In genomic region chr15:62440731-62441130, GRCh38 we compare ENCODE assay signal across 23 cellular contexts.
"Had no signal": no experiment of that assay in that cellular context is flagged by ENCODE, and none has a peak within 500 bp of the region (broad histone marks: within the 10 kb centered on the region; RNA-seq: fewer than 3 reads in every experiment).

No MANE protein-coding gene starts in this region.

- DNase-seq: activated CD4-positive, alpha-beta T cell treated with anti-CD3 and anti-CD28 coated beads, Interleukin-2, amount 50 U/mL, for 48 hours; activated CD8-positive, alpha-beta memory T cell treated with anti-CD3 and anti-CD28 coated beads, Interleukin-2, amount 10 ng/mL, durations not matched to agents 7 days and 5 days; activated naive CD4-positive, alpha-beta T cell; activated naive CD8-positive, alpha-beta T cell treated with anti-CD3 and anti-CD28 coated beads for 36 hours; amygdala; central memory CD4-positive, alpha-beta T cell; colonic mucosa; heart left ventricle; mucosa of descending colon; naive B cell; small intestine; stimulated activated CD4-positive, alpha-beta T cell treated with anti-CD3 and anti-CD28 coated beads, Interleukin-15, amount 100 ng/mL, for 24 hours; stimulated activated CD4-positive, alpha-beta T cell treated with anti-CD3 and anti-CD28 coated beads, Interleukin-2, amount 100 ng/mL, for 48 hours; SW 1271; T-helper 2 cell; thyroid gland had no signal

- H3K4me1 ChIP-seq: colonic mucosa had no signal

- H3K4me3 ChIP-seq: colonic mucosa, heart left ventricle, mucosa of descending colon, right atrium auricular region, thyroid gland had no signal

- H3K36me3 ChIP-seq: colonic mucosa, heart left ventricle, right atrium auricular region, thyroid gland had no signal

- ATAC-seq: activated CD8-positive, alpha-beta memory T cell treated with anti-CD3 and anti-CD28 coated beads, Interleukin-2, amount 10 ng/mL, durations not matched to agents 7 days and 5 days; activated T-helper 17 cell treated with anti-CD3 and anti-CD28 coated beads, Interleukin-2, amount 50 U/mL, for 72 hours; mucosa of descending colon had no signal

- H3K27me3 ChIP-seq: colonic mucosa, heart left ventricle, right atrium auricular region, thyroid gland had no signal

- H3K27me3 Mint-ChIP-seq: activated CD8-positive, alpha-beta memory T cell treated with anti-CD3 and anti-CD28 coated beads, Interleukin-2, amount 10 ng/mL, durations not matched to agents 7 days and 5 days; activated naive CD8-positive, alpha-beta T cell treated with anti-CD3 and anti-CD28 coated beads for 36 hours; brain; progenitor cell of endocrine pancreas; stimulated activated naive CD8-positive, alpha-beta T cell treated with anti-CD3 and anti-CD28 coated beads, Interleukin-15, Interleukin-2, amounts not matched to agents 100 ng/mL and 50 ng/mL, for 24 hours had no signal

- H3K9me3 Mint-ChIP-seq: activated naive CD8-positive, alpha-beta T cell treated with anti-CD3 and anti-CD28 coated beads for 36 hours; activated T-helper 17 cell treated with anti-CD3 and anti-CD28 coated beads, Interleukin-2, amount 50 U/mL, for 72 hours; brain; neural crest cell had no signal

- H3K9me3 ChIP-seq: colonic mucosa, heart left ventricle, mucosa of descending colon, right atrium auricular region, thyroid gland had no signal

- H3K27ac Mint-ChIP-seq: activated CD8-positive, alpha-beta memory T cell treated with anti-CD3 and anti-CD28 coated beads, Interleukin-2, amount 10 ng/mL, durations not matched to agents 7 days and 5 days; activated naive CD8-positive, alpha-beta T cell treated with anti-CD3 and anti-CD28 coated beads for 36 hours; activated T-helper 17 cell treated with anti-CD3 and anti-CD28 coated beads, Interleukin-2, amount 50 U/mL, for 72 hours; brain; memory B cell; naive B cell; progenitor cell of endocrine pancreas; stimulated activated naive CD8-positive, alpha-beta T cell treated with anti-CD3 and anti-CD28 coated beads, Interleukin-15, Interleukin-2, amounts not matched to agents 100 ng/mL and 50 ng/mL, for 24 hours had no signal

- H3K4me1 Mint-ChIP-seq: activated CD8-positive, alpha-beta memory T cell treated with anti-CD3 and anti-CD28 coated beads, Interleukin-2, amount 10 ng/mL, durations not matched to agents 7 days and 5 days; activated naive CD8-positive, alpha-beta T cell treated with anti-CD3 and anti-CD28 coated beads for 36 hours; activated T-helper 17 cell treated with anti-CD3 and anti-CD28 coated beads, Interleukin-2, amount 50 U/mL, for 72 hours; memory B cell; naive B cell had no signal

- H3K4me3 Mint-ChIP-seq: activated CD8-positive, alpha-beta memory T cell treated with anti-CD3 and anti-CD28 coated beads, Interleukin-2, amount 10 ng/mL, durations not matched to agents 7 days and 5 days; activated naive CD8-positive, alpha-beta T cell treated with anti-CD3 and anti-CD28 coated beads for 36 hours; activated T-helper 17 cell treated with anti-CD3 and anti-CD28 coated beads, Interleukin-2, amount 50 U/mL, for 72 hours; brain; memory B cell; naive B cell; neural crest cell; stimulated activated naive CD8-positive, alpha-beta T cell treated with anti-CD3 and anti-CD28 coated beads, Interleukin-15, Interleukin-2, amounts not matched to agents 100 ng/mL and 50 ng/mL, for 24 hours had no signal

- H3K27ac ChIP-seq: colonic mucosa, right atrium auricular region, thyroid gland had no signal

- H3K36me3 Mint-ChIP-seq: activated CD8-positive, alpha-beta memory T cell treated with anti-CD3 and anti-CD28 coated beads, Interleukin-2, amount 10 ng/mL, durations not matched to agents 7 days and 5 days; activated naive CD8-positive, alpha-beta T cell treated with anti-CD3 and anti-CD28 coated beads for 36 hours; brain; memory B cell; naive B cell had no signal
